ENCODE assay signal across 1 cellular context in genomic region chr12:100200450-100201181, GRCh38.
TF ChIP-seq lines count a peak whose summit lies in the region.

Gene ACTR6, plus strand, starts transcription at chr12:100200815. Its CDS starts 37 bp downstream, at chr12:100200852.

TF ChIP-seq in HEK293, 187 proteins besides CTCF, POLR2A, EP300 and RAD21 (continued from another document and continues in another):
- TF ChIP-seq, protein P1, sequence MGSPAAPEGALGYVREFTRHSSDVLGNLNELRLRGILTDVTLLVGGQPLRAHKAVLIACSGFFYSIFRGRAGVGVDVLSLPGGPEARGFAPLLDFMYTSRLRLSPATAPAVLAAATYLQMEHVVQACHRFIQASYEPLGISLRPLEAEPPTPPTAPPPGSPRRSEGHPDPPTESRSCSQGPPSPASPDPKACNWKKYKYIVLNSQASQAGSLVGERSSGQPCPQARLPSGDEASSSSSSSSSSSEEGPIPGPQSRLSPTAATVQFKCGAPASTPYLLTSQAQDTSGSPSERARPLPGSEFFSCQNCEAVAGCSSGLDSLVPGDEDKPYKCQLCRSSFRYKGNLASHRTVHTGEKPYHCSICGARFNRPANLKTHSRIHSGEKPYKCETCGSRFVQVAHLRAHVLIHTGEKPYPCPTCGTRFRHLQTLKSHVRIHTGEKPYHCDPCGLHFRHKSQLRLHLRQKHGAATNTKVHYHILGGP (tag by site-specific recombination; IDR thresholded peaks at IDR 0.05): no peak
- TF ChIP-seq ZNF302 (tag by site-specific recombination; IDR thresholded peaks at IDR 0.05; ENCODE audit: low read depth): no peak
- TF ChIP-seq ZNF155 (tag by site-specific recombination; IDR thresholded peaks at IDR 0.05): no peak
- TF ChIP-seq ZNF148 (tag by site-specific recombination; IDR thresholded peaks at IDR 0.05; ENCODE audit: borderline replicate concordance): no peak
- no peak for TF ChIP-seq ZNF23 (tag by site-specific recombination; IDR thresholded peaks at IDR 0.05; ENCODE audit: borderline replicate concordance)
- no peak for TF ChIP-seq ZNF175 (tag by site-specific recombination; IDR thresholded peaks at IDR 0.05)
- TF ChIP-seq ZNF391 (tag by site-specific recombination; IDR thresholded peaks at IDR 0.05; ENCODE audit: borderline replicate concordance, low read depth): no peak
- TF ChIP-seq ZNF768 (tag by site-specific recombination; IDR thresholded peaks at IDR 0.05): no peak
- no peak for TF ChIP-seq SALL2 (tag by site-specific recombination; IDR thresholded peaks at IDR 0.05; ENCODE audit: borderline replicate concordance)
- TF ChIP-seq ZNF354C (tag by site-specific recombination; IDR thresholded peaks at IDR 0.05; ENCODE audit: borderline replicate concordance, low read depth): no peak
- no peak for TF ChIP-seq ZNF19 (tag by site-specific recombination; IDR thresholded peaks at IDR 0.05; ENCODE audit: low read depth)
- TF ChIP-seq ZNF660 (tag by site-specific recombination; IDR thresholded peaks at IDR 0.05): peak; percentile 75
- no peak for TF ChIP-seq ZNF174 (tag by site-specific recombination; IDR thresholded peaks at IDR 0.05)
- TF ChIP-seq ZNF16 (tag by site-specific recombination; IDR thresholded peaks at IDR 0.05; ENCODE audit: low read depth): no peak
- TF ChIP-seq, protein P2, sequence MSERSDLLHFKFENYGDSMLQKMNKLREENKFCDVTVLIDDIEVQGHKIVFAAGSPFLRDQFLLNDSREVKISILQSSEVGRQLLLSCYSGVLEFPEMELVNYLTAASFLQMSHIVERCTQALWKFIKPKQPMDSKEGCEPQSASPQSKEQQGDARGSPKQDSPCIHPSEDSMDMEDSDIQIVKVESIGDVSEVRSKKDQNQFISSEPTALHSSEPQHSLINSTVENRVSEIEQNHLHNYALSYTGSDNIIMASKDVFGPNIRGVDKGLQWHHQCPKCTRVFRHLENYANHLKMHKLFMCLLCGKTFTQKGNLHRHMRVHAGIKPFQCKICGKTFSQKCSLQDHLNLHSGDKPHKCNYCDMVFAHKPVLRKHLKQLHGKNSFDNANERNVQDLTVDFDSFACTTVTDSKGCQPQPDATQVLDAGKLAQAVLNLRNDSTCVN (tag by site-specific recombination; optimal IDR thresholded peaks at IDR 0.05): no peak
- TF ChIP-seq EGR2 (tag by site-specific recombination; IDR thresholded peaks at IDR 0.05; ENCODE audit: low read depth): no peak
- TF ChIP-seq, protein P3, sequence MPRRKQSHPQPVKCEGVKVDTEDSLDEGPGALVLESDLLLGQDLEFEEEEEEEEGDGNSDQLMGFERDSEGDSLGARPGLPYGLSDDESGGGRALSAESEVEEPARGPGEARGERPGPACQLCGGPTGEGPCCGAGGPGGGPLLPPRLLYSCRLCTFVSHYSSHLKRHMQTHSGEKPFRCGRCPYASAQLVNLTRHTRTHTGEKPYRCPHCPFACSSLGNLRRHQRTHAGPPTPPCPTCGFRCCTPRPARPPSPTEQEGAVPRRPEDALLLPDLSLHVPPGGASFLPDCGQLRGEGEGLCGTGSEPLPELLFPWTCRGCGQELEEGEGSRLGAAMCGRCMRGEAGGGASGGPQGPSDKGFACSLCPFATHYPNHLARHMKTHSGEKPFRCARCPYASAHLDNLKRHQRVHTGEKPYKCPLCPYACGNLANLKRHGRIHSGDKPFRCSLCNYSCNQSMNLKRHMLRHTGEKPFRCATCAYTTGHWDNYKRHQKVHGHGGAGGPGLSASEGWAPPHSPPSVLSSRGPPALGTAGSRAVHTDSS (tag by site-specific recombination; IDR thresholded peaks at IDR 0.05): no peak
- TF ChIP-seq ZNF350 (tag by site-specific recombination; IDR thresholded peaks at IDR 0.05): no peak
- no peak for TF ChIP-seq ZNF26 (tag by site-specific recombination; IDR thresholded peaks at IDR 0.05)
- TF ChIP-seq SP2 (tag by site-specific recombination; IDR thresholded peaks at IDR 0.05): peak; percentile 68
- TF ChIP-seq MYNN (tag by site-specific recombination; IDR thresholded peaks at IDR 0.05; ENCODE audit: borderline replicate concordance): no peak
- no peak for TF ChIP-seq ZNF514 (tag by site-specific recombination; IDR thresholded peaks at IDR 0.05)
- TF ChIP-seq WT1 (tag by site-specific recombination; IDR thresholded peaks at IDR 0.05): no peak; the same call in 1 of the 2 replicates
- TF ChIP-seq ZNF488 (tag by site-specific recombination; IDR thresholded peaks at IDR 0.05): no peak
- TF ChIP-seq ZEB2 (tag by site-specific recombination; IDR thresholded peaks at IDR 0.05): peak; percentile 38
- no peak for TF ChIP-seq ZNF274 (IDR thresholded peaks at IDR 0.05; ENCODE audit: low read length)
- TF ChIP-seq ZNF274 (tag by site-specific recombination; IDR thresholded peaks at IDR 0.05; ENCODE audit: borderline replicate concordance): no peak
- TF ChIP-seq ZNF280D (tag by site-specific recombination; IDR thresholded peaks at IDR 0.05): no peak
- TF ChIP-seq ZNF677 (tag by site-specific recombination; IDR thresholded peaks at IDR 0.05): no peak
- TF ChIP-seq SCRT2 (tag by site-specific recombination; IDR thresholded peaks at IDR 0.05): no peak
- TF ChIP-seq FEZF1 (tag by site-specific recombination; IDR thresholded peaks at IDR 0.05): no peak
- TF ChIP-seq KLF17 (tag by site-specific recombination; IDR thresholded peaks at IDR 0.05): peak; percentile 75
- TF ChIP-seq ZNF114 (tag by site-specific recombination; IDR thresholded peaks at IDR 0.05): no peak
- TF ChIP-seq ZNF121 (tag by site-specific recombination; IDR thresholded peaks at IDR 0.05): no peak
- no peak for TF ChIP-seq TRIM28 (IDR thresholded peaks at IDR 0.05; ENCODE audit: borderline replicate concordance, low read length)
- TF ChIP-seq, protein P4, sequence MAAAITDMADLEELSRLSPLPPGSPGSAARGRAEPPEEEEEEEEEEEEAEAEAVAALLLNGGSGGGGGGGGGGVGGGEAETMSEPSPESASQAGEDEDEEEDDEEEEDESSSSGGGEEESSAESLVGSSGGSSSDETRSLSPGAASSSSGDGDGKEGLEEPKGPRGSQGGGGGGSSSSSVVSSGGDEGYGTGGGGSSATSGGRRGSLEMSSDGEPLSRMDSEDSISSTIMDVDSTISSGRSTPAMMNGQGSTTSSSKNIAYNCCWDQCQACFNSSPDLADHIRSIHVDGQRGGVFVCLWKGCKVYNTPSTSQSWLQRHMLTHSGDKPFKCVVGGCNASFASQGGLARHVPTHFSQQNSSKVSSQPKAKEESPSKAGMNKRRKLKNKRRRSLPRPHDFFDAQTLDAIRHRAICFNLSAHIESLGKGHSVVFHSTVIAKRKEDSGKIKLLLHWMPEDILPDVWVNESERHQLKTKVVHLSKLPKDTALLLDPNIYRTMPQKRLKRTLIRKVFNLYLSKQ (tag by site-specific recombination; IDR thresholded peaks at IDR 0.05; ENCODE audit: borderline replicate concordance): no peak
- no peak for TF ChIP-seq MZF1 (tag by site-specific recombination; IDR thresholded peaks at IDR 0.05; ENCODE audit: borderline replicate concordance)
- no peak for TF ChIP-seq ZNF37A (tag by site-specific recombination; IDR thresholded peaks at IDR 0.05)
- TF ChIP-seq TSHZ1 (tag by site-specific recombination; IDR thresholded peaks at IDR 0.05; ENCODE audit: borderline replicate concordance): no peak
